In genomic region chr2:203685081-203685621, GRCh38 we compare ENCODE assay signal across 12 cellular contexts. TPM values are rescaled to one million over a fixed set of nuclear protein-coding genes. Genes with fewer than 3 reads are reported as not detected.
A peak's percentile ranks its signal among the peaks of the same experiment; 100 is the strongest.
DNase-seq lines count a peak whose midpoint lies in the region; ATAC-seq and TF ChIP-seq lines count a peak whose summit lies in the region.
"Had no signal": no experiment of that assay in that cellular context is flagged by ENCODE, and none has a peak within 500 bp of the region (broad histone marks: within the 10 kb centered on the region; RNA-seq: fewer than 3 reads in every experiment).

No MANE protein-coding gene starts in this region.

- H3K27me3 ChIP-seq in ascending aorta: no peaks in the 10 kb centered on the region
- H3K27me3 ChIP-seq in heart right ventricle: no peaks in the 10 kb centered on the region
- no peaks in the 10 kb centered on the region for H3K27me3 ChIP-seq in skeletal muscle satellite cell (ENCODE audit: control insufficient read depth, insufficient read depth, low read length)

- H3K9ac ChIP-seq in skeletal muscle satellite cell (ENCODE audit: low read depth, low read length): peak overlapping the region; percentile 93

- H3K4me3 ChIP-seq in ascending aorta (no peak overlapping the region), heart right ventricle (no peak overlapping the region), skeletal muscle satellite cell (ENCODE audit: low read length) (peak overlapping the region; percentile 22)

- H3K36me3 ChIP-seq in ascending aorta (no peaks in the 10 kb centered on the region), heart right ventricle (no peaks in the 10 kb centered on the region), skeletal muscle satellite cell (ENCODE audit: insufficient read depth, low read length) (no peaks in the 10 kb centered on the region)

- TF ChIP-seq CTCF in ascending aorta (IDR thresholded peaks at IDR 0.05) (no peak), heart right ventricle (IDR thresholded peaks at IDR 0.05) (no peak)

- peak overlapping the region; percentile 88 to 96 for H3K27ac ChIP-seq in ascending aorta
- H3K27ac ChIP-seq in heart right ventricle: peak overlapping the region; percentile 82 to 91 (median 86)

- WGBS in heart right ventricle, 2 donors: 37 to 51% methylated on average over 5 of the region's 5 CpGs

- H3K9me3 ChIP-seq in ascending aorta (no peaks in the 10 kb centered on the region), heart right ventricle (no peaks in the 10 kb centered on the region), skeletal muscle satellite cell (replicated peaks; ENCODE audit: low read length) (no peaks in the 10 kb centered on the region)

- DNase-seq in GM03348 (ENCODE audit: low spot score): peak; percentile 71
- peak in 1 of 2 donors; percentile 82 for DNase-seq in ascending aorta (ENCODE audit: low spot score in 2 of 2)
- DNase-seq in heart right ventricle: peak; percentile 16 to 49
- DNase-seq in HUDEP-2 (lab: John Stamatoyannopoulos, UW; ENCODE audit: unreplicated experiment in 76 of 76): no peak
- DNase-seq in cerebellum (ENCODE audit: low spot score): no peak
- DNase-seq in NCI-H1417 treated with DMSO at 0.1 percent for 48 hours (lab: John Stamatoyannopoulos, UW): no peak
- DNase-seq: activated CD4-positive, alpha-beta T cell treated with anti-CD3 and anti-CD28 coated beads, Interleukin-2, amount 50 U/mL, for 1 hour; NCI-H510A; nucleus accumbens; stimulated activated naive CD4-positive, alpha-beta T cell had no signal

- peak; percentile 62 to 84 (median 72) for ATAC-seq in heart right ventricle
- no peak for ATAC-seq in GM19397 (IDR thresholded peaks at IDR 0.05; ENCODE audit: unreplicated experiment)

- H3K4me1 ChIP-seq in ascending aorta: peaks cover 18 to 71% of the 10 kb centered on the region in 2 donors
- peaks cover 43 to 96% (median 89%) of the 10 kb centered on the region in 9 donors for H3K4me1 ChIP-seq in heart right ventricle
- peaks cover 88% of the 10 kb centered on the region for H3K4me1 ChIP-seq in skeletal muscle satellite cell (ENCODE audit: control insufficient read depth, insufficient read depth, low read length)

- peak overlapping the region; percentile 64 for H3K4me2 ChIP-seq in skeletal muscle satellite cell (ENCODE audit: low read length)

- intact Hi-C loops in ascending aorta (cut with DNase I) (loop anchor here (2.0 to 5.0 kb wide), 3 partner anchors 57 to 446 kb away; partner anchors contain the start of gene CYP20A1), heart right ventricle (cut with DNase I) (loop anchor here in 3 of 10 donors (5.0 to 10.0 kb wide), 2 partner anchors 100 to 148 kb away; partner anchors contain the start of gene RAPH1 (in 1 of the 3))

RNA-seq across cellular contexts. Expression of gene CD28, which starts 21.3 kb away (rescaled TPM):
- total RNA-seq in ascending aorta (4.0 TPM), heart right ventricle (1 to 10 TPM in 3 of 10 donors, under 1 TPM in 7; 0.36 to 5.3 (median 0.75) TPM), cerebellum (1.00 TPM)
- under 1 TPM; 0.10 to 0.15 TPM for polyA plus RNA-seq in heart right ventricle
- total RNA-seq in skeletal muscle satellite cell (2012; rRNA removed): not detected in 2 replicates

Comparison
In these comparisons a context has a peak if more than half of its experiments do, and no peak if none do; other contexts are left out.
1. DNase-seq: peak in GM03348 (single experiment) and heart right ventricle (2 of 2); none in HUDEP-2 (0 of 76), cerebellum (single experiment) and NCI-H1417 treated with DMSO at 0.1 percent for 48 hours (single experiment).